In the genomic region with DNA sequence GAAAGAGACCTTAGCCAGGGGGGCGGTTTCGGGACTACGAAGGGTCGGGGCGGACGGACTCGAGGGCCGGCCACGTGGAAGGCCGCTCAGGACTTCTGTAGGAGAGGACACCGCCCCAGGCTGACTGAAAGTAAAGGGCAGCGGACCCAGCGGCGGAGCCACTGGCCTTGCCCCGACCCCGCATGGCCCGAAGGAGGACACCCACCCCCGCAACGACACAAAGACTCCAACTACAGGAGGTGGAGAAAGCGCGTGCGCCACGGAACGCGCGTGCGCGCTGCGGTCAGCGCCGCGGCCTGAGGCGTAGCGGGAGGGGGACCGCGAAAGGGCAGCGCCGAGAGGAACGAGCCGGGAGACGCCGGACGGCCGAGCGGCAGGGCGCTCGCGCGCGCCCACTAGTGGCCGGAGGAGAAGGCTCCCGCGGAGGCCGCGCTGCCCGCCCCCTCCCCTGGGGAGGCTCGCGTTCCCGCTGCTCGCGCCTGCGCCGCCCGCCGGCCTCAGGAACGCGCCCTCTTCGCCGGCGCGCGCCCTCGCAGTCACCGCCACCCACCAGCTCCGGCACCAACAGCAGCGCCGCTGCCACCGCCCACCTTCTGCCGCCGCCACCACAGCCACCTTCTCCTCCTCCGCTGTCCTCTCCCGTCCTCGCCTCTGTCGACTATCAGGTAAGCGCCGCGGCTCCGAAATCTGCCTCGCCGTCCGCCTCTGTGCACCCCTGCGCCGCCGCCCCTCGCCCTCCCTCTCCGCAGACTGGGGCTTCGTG, we compare ENCODE assay signal across 8 cellular contexts. TPM values are rescaled to one million over a fixed set of nuclear protein-coding genes. Genes with fewer than 3 reads are reported as not detected.
A peak's percentile ranks its signal among the peaks of the same experiment; 100 is the strongest.
DNase-seq lines count a peak whose midpoint lies in the region; TF ChIP-seq lines count a peak whose summit lies in the region.

MAPT (plus strand) TSS at position 533 of the 763 bp plus-strand sequence. CDS start 67,784 bp downstream, outside the sequence.

- H2AFZ ChIP-seq in GM23248: peak within 1 kb of the TSS; percentile 94

- WGBS in GM23248 (ENCODE audit: low coverage in 1 of 2, low lambda C conversion rate in 2 of 2, missing lambda C conversion rate in 2 of 2), 2 experiments: 1 to 2% methylated on average over 66 to 79 of the region's 97 CpGs

- no peaks in the 10 kb centered on the region for H3K36me3 Mint-ChIP-seq in activated naive CD8-positive, alpha-beta T cell treated with anti-CD3 and anti-CD28 coated beads for 36 hours
- no peaks in the 10 kb centered on the region for H3K36me3 Mint-ChIP-seq in glutamatergic neuron (ENCODE audit: unreplicated experiment)

- DNase-seq in CMK (ENCODE audit: low read depth): peak; percentile 82
- peak; percentile 94 for DNase-seq in GM23248
- DNase-seq in NAMALWA (ENCODE audit: low spot score): peak; percentile 78
- DNase-seq in SKM-1 (lab: John Stamatoyannopoulos, UW; ENCODE audit: unreplicated experiment): peak; percentile 84
- peak; percentile 88 for DNase-seq in activated naive CD8-positive, alpha-beta T cell treated with anti-CD3 and anti-CD28 coated beads for 36 hours
- DNase-seq in glutamatergic neuron: peak; percentile 95
- peak; percentile 92 for DNase-seq in occipital lobe (lab: John Stamatoyannopoulos, UW)
- DNase-seq in superior temporal gyrus (ENCODE audit: extremely low spot score): peak; percentile 96

- peak within 1 kb of the TSS; percentile 75 for H3K4me3 ChIP-seq in GM23248

- no peaks in the 10 kb centered on the region for H3K4me1 ChIP-seq in GM23248 (ENCODE audit: insufficient read depth)

- H3K9me3 Mint-ChIP-seq in activated naive CD8-positive, alpha-beta T cell treated with anti-CD3 and anti-CD28 coated beads for 36 hours: no peaks in the 10 kb centered on the region
- peaks cover 8% of the 10 kb centered on the region for H3K9me3 Mint-ChIP-seq in glutamatergic neuron (ENCODE audit: unreplicated experiment)

- H3K36me3 ChIP-seq in GM23248 (ENCODE audit: low read depth): no peaks in the 10 kb centered on the region

- peak; percentile 92 for TF ChIP-seq CTCF in glutamatergic neuron (IDR thresholded peaks at IDR 0.05; ENCODE audit: partially characterized antibody, unreplicated experiment)

- H3F3A ChIP-seq in GM23248 (ENCODE audit: insufficient read depth): no peaks in the 10 kb centered on the region

- H3K27me3 Mint-ChIP-seq in activated naive CD8-positive, alpha-beta T cell treated with anti-CD3 and anti-CD28 coated beads for 36 hours: peaks cover 49% of the 10 kb centered on the region
- H3K27me3 Mint-ChIP-seq in glutamatergic neuron (ENCODE audit: unreplicated experiment): peaks cover 22% of the 10 kb centered on the region

- H3K79me2 ChIP-seq in GM23248 (ENCODE audit: insufficient read depth): no peaks in the 10 kb centered on the region

- H3K27ac ChIP-seq in GM23248: no peak within 1 kb of the TSS

- peak within 1 kb of the TSS; percentile 77 for H3K4me3 Mint-ChIP-seq in activated naive CD8-positive, alpha-beta T cell treated with anti-CD3 and anti-CD28 coated beads for 36 hours
- peak within 1 kb of the TSS; percentile 95 for H3K4me3 Mint-ChIP-seq in glutamatergic neuron (ENCODE audit: unreplicated experiment)

- in situ Hi-C loops in GM23248 (cut with MboI): no loop called here

- H4K20me1 ChIP-seq in GM23248 (ENCODE audit: insufficient read depth): no peaks in the 10 kb centered on the region

- peak within 1 kb of the TSS; percentile 66 for H3K27ac Mint-ChIP-seq in activated naive CD8-positive, alpha-beta T cell treated with anti-CD3 and anti-CD28 coated beads for 36 hours
- peak within 1 kb of the TSS; percentile 84 for H3K27ac Mint-ChIP-seq in glutamatergic neuron (ENCODE audit: unreplicated experiment)

- H3K4me1 Mint-ChIP-seq in activated naive CD8-positive, alpha-beta T cell treated with anti-CD3 and anti-CD28 coated beads for 36 hours: peaks cover 8% of the 10 kb centered on the region
- H3K4me1 Mint-ChIP-seq in glutamatergic neuron (ENCODE audit: low read depth, unreplicated experiment): peaks cover 3% of the 10 kb centered on the region

- peak within 1 kb of the TSS; percentile 77 for H3K9ac ChIP-seq in GM23248

- H3K27me3 ChIP-seq in GM23248 (replicated peaks; ENCODE audit: insufficient read depth): peaks cover 28% of the 10 kb centered on the region

- H3K9me2 ChIP-seq in GM23248 (ENCODE audit: insufficient read depth): no peaks in the 10 kb centered on the region

- peak within 1 kb of the TSS; percentile 80 for H3K4me2 ChIP-seq in GM23248 (ENCODE audit: unreplicated experiment)

- H3K9me3 ChIP-seq in GM23248 (ENCODE audit: low read depth): no peaks in the 10 kb centered on the region

RNA-seq across cellular contexts. Expression of gene MAPT, which starts in this region (rescaled TPM):
- not detected in 2 replicates for total RNA-seq in GM23248 (2014; rRNA removed; shearing (Covaris generic))
- polyA plus RNA-seq in GM23248 (2016; fragmentation: Nextera tagmentation; extraction: Ambion mirVana): 0.06 and 0.39 TPM in 2 replicates
- under 1 TPM; 0.68 to 0.88 TPM for total RNA-seq in activated naive CD8-positive, alpha-beta T cell treated with anti-CD3 and anti-CD28 coated beads for 36 hours
- total RNA-seq in glutamatergic neuron (ENCODE audit: unreplicated experiment) (123 TPM), occipital lobe (93.1 TPM)

Comparison
In these comparisons a context has a peak if more than half of its experiments do, and no peak if none do; other contexts are left out.
1. RNA of gene MAPT (total RNA-seq): 123 TPM in glutamatergic neuron (single experiment) and 93.1 TPM in occipital lobe (single experiment); 0.68 to 0.88 TPM in activated naive CD8-positive, alpha-beta T cell treated with anti-CD3 and anti-CD28 coated beads for 36 hours and not detected in GM23248; every median in the first group is over 10 times any median in the second.
2. Peak in DNase-seq, H3K4me3 ChIP-seq, H3K9ac ChIP-seq and H3K4me2 ChIP-seq in GM23248; RNA of the gene not detected or under 1 TPM.
3. Peak in DNase-seq in activated naive CD8-positive, alpha-beta T cell treated with anti-CD3 and anti-CD28 coated beads for 36 hours; RNA of the gene not detected or under 1 TPM.
4. Peak in every context shown above with its lines, with median percentiles within 50 percentile points of each other: DNase-seq.